8 cellular contexts compared by ENCODE assay signal in genomic region chr3:19146685-19147650, GRCh38. TPM values are rescaled to one million over a fixed set of nuclear protein-coding genes. Genes with fewer than 3 reads are reported as not detected.
DNase-seq lines count a peak whose midpoint lies in the region; ATAC-seq and TF ChIP-seq lines count a peak whose summit lies in the region.

No MANE protein-coding gene starts in this region.

- H3K23ac ChIP-seq in IMR-90 (ENCODE audit: low read depth, low read length) = no peak overlapping the region

- intact Hi-C loops in Calu3 (cut with micrococcal nuclease; ENCODE audit: unreplicated experiment) (loop anchor here (5.0 to 10.0 kb wide), 2 partner anchors 80 to 738 kb away; no protein-coding TSS in a partner anchor), IMR-90 (cut with micrococcal nuclease) (no loop called here), PC-3 (cut with micrococcal nuclease) (no loop called here)

- TF ChIP-seq RAD21 in IMR-90 (IDR thresholded peaks at IDR 0.05; ENCODE audit: low read length) = no peak

- dilution Hi-C loops in IMR-90 (cut with HindIII; ENCODE audit: low sequenced_read_pairs, unreplicated experiment) = no loop called here

- no peak overlapping the region for H3K4ac ChIP-seq in IMR-90 (ENCODE audit: low read depth, low read length)

- peak overlapping the region; percentile 78 for H3K27ac Mint-ChIP-seq in Calu3 (ENCODE audit: unreplicated experiment)
- peak overlapping the region; percentile 89 to 98 (median 96) for H3K27ac Mint-ChIP-seq in naive B cell
- no peak overlapping the region for H3K27ac Mint-ChIP-seq in stimulated activated effector memory CD8-positive, alpha-beta T cell treated with anti-CD3 and anti-CD28 coated beads, Interleukin-12 subunit alpha, Interleukin-12 subunit beta, amount 100 ng/mL, for 72 hours

- H3K4me1 ChIP-seq in IMR-90 (ENCODE audit: control insufficient read depth, insufficient read depth, low read length) (no peaks in the 10 kb centered on the region), PC-3 (ENCODE audit: insufficient read depth, low read length) (peaks cover 11% of the 10 kb centered on the region; the same call in 1 of the 2 replicates)

- no peak overlapping the region for H2AK5ac ChIP-seq in IMR-90 (ENCODE audit: low read depth, low read length)

- no peak overlapping the region for H4K91ac ChIP-seq in IMR-90 (ENCODE audit: insufficient read depth, low read depth, low read length)

- no peak for TF ChIP-seq POLR2A in IMR-90 (IDR thresholded peaks at IDR 0.05; ENCODE audit: low read depth, low read length)

- no peaks in the 10 kb centered on the region for H3K79me2 ChIP-seq in PC-3 (ENCODE audit: low read length)

- H3K56ac ChIP-seq in IMR-90 (ENCODE audit: extremely low read depth, insufficient read depth, low read length) = no peak overlapping the region

- H3K4me2 ChIP-seq in IMR-90 (ENCODE audit: low read depth, low read length) (peak overlapping the region; percentile 70), PC-3 (ENCODE audit: low read length) (peak overlapping the region; percentile 96)

- TF ChIP-seq CTCF in Calu3 (IDR thresholded peaks at IDR 0.05; ENCODE audit: unreplicated experiment) (peak; percentile 40), IMR-90 (conservative IDR thresholded peaks at IDR 0.05; ENCODE audit: low read depth, low read length) (peak; percentile 17; the same call in 1 of the 2 replicates), PC-3 (conservative IDR thresholded peaks at IDR 0.05; ENCODE audit: low read depth, low read length) (peak; percentile 57), fibroblast of mammary gland (conservative IDR thresholded peaks at IDR 0.05; ENCODE audit: control insufficient read depth, insufficient read depth, low read depth, low read length) (peak; percentile 16)

- H3K9me3 Mint-ChIP-seq in Calu3 (ENCODE audit: low read depth, unreplicated experiment) (no peaks in the 10 kb centered on the region), naive B cell (peaks cover 0 to 2% (median 0%) of the 10 kb centered on the region in 7 donors)
- peaks cover 9% of the 10 kb centered on the region for H3K9me3 Mint-ChIP-seq in stimulated activated effector memory CD8-positive, alpha-beta T cell treated with anti-CD3 and anti-CD28 coated beads, Interleukin-12 subunit alpha, Interleukin-12 subunit beta, amount 100 ng/mL, for 72 hours

- H2BK15ac ChIP-seq in IMR-90 (ENCODE audit: low read depth, low read length) = no peak overlapping the region

- H4K20me1 ChIP-seq in IMR-90 (ENCODE audit: insufficient read depth, low read length) (no peaks in the 10 kb centered on the region), PC-3 (ENCODE audit: low read length) (no peaks in the 10 kb centered on the region)

- ATAC-seq in GM21526 (IDR thresholded peaks at IDR 0.05; ENCODE audit: low FRiP score, unreplicated experiment) (peak; percentile 84), IMR-90 (ENCODE audit: low read depth) (peak; percentile 92), PC-3 (peak; percentile 91), naive B cell (ENCODE audit: low read depth in 2 of 2) (peak; percentile 74 to 75)
- ATAC-seq in stimulated activated effector memory CD8-positive, alpha-beta T cell treated with anti-CD3 and anti-CD28 coated beads, Interleukin-12 subunit alpha, Interleukin-12 subunit beta, amount 100 ng/mL, for 72 hours = peak; percentile 78

- H3K27me3 ChIP-seq in IMR-90 (ENCODE audit: control insufficient read depth, insufficient read depth, low read length) = peaks cover 3% of the 10 kb centered on the region; the same call in 1 of the 2 replicates
- H3K27me3 ChIP-seq in PC-3 (ENCODE audit: low read length) = peaks cover 9% of the 10 kb centered on the region

- H4K8ac ChIP-seq in IMR-90 (ENCODE audit: low read depth in 2 of 2, low read length in 2 of 2) = no peak overlapping the region

- no peak overlapping the region for H3K14ac ChIP-seq in IMR-90 (replicated peaks; ENCODE audit: low read depth, low read length)

- H3K36me3 ChIP-seq in IMR-90 (ENCODE audit: control insufficient read depth, insufficient read depth, low read length) = no peaks in the 10 kb centered on the region
- no peaks in the 10 kb centered on the region for H3K36me3 ChIP-seq in PC-3 (ENCODE audit: low read depth, low read length)

- H3K27ac ChIP-seq in IMR-90 (ENCODE audit: insufficient read depth, low read length) = no peak overlapping the region
- no peak overlapping the region for H3K27ac ChIP-seq in PC-3 (ENCODE audit: low read length)

- no peak overlapping the region for H4K5ac ChIP-seq in IMR-90 (ENCODE audit: low read depth, low read length)

- in situ Hi-C loops in IMR-90 (cut with MboI; ENCODE audit: low sequenced_read_pairs) = no loop called here

- DNase-seq in Calu3 (peak; percentile 77), IMR-90 (peak; percentile 20), PC-3 (peak; percentile 65), fibroblast of mammary gland (ENCODE audit: low read depth) (peak; percentile 19), naive B cell (peak; percentile 82)
- peak; percentile 9 to 21 for DNase-seq in activated T-helper 1 cell treated with anti-CD3 and anti-CD28 coated beads, Interleukin-2, amount 50 U/mL, for 16 hours (ENCODE audit: low read depth in 1 of 2, low spot score in 1 of 2)
- DNase-seq in stimulated activated effector memory CD8-positive, alpha-beta T cell treated with anti-CD3 and anti-CD28 coated beads, Interleukin-12 subunit alpha, Interleukin-12 subunit beta, amount 100 ng/mL, for 72 hours (ENCODE audit: low spot score in 2 of 2) = peak; percentile 12 to 60

- H3K79me1 ChIP-seq in IMR-90 (ENCODE audit: low read depth in 1 of 2, low read length in 2 of 2) = no peaks in the 10 kb centered on the region

- no peak overlapping the region for H2BK20ac ChIP-seq in IMR-90 (ENCODE audit: low read depth, low read length)

- no peaks in the 10 kb centered on the region for H3K9me2 ChIP-seq in PC-3 (replicated peaks; ENCODE audit: low read length)

- peak overlapping the region; percentile 48 for H2AK9ac ChIP-seq in IMR-90 (replicated peaks; ENCODE audit: low read depth, low read length, poor library complexity)

- H3K36me3 Mint-ChIP-seq in Calu3 (ENCODE audit: insufficient read depth, unreplicated experiment) = peaks cover 30% of the 10 kb centered on the region
- H3K36me3 Mint-ChIP-seq in naive B cell = no peaks in the 10 kb centered on the region
- H3K36me3 Mint-ChIP-seq in stimulated activated effector memory CD8-positive, alpha-beta T cell treated with anti-CD3 and anti-CD28 coated beads, Interleukin-12 subunit alpha, Interleukin-12 subunit beta, amount 100 ng/mL, for 72 hours = no peaks in the 10 kb centered on the region

- POLR2A ChIA-PET in IMR-90 (lab: Charles Lee; ENCODE audit: unreplicated experiment) (no interaction called here), PC-3 (lab: Charles Lee; ENCODE audit: unreplicated experiment) (no interaction called here)

- H2BK120ac ChIP-seq in IMR-90 (ENCODE audit: low read depth, low read length) = no peak overlapping the region

- WGBS in IMR-90 (ENCODE audit: extremely low coverage in 2 of 2, insufficient read length in 1 of 2), 2 experiments = 0% methylated on average over 3 of the region's 60 CpGs; no CpG with 5 or more reads in 1 of the 2 experiments

- CTCF ChIA-PET in Calu3 (lab: Charles Lee) = interaction anchor here (0.7 to 1.0 kb wide), 2 partner anchors 755 to 1077 kb away, joined by 3 to 9 read pairs; no protein-coding TSS in a partner anchor
- CTCF ChIA-PET in IMR-90 (lab: Yijun Ruan, JAX) = no interaction called here
- CTCF ChIA-PET in PC-3 (lab: Charles Lee) = interaction anchor here (0.5 to 1.0 kb wide), 3 partner anchors 11 to 720 kb away, joined by 3 read pairs; no protein-coding TSS in a partner anchor

- H2AFZ ChIP-seq in IMR-90 (replicated peaks; ENCODE audit: low read length, poor library complexity) (peak overlapping the region; percentile 88), PC-3 (ENCODE audit: low read length) (peak overlapping the region; percentile 99)

- H3K18ac ChIP-seq in IMR-90 (ENCODE audit: low read depth, low read length) = no peak overlapping the region

- H3K27me3 Mint-ChIP-seq in Calu3 (ENCODE audit: unreplicated experiment) (peaks cover 26% of the 10 kb centered on the region), naive B cell (peaks cover 11 to 15% (median 13%) of the 10 kb centered on the region in 3 donors)

- H3K4me1 Mint-ChIP-seq in Calu3 (ENCODE audit: low read depth, unreplicated experiment) (peaks cover 12% of the 10 kb centered on the region), naive B cell (peaks cover 18 to 37% (median 20%) of the 10 kb centered on the region in 3 donors)
- peaks cover 26% of the 10 kb centered on the region for H3K4me1 Mint-ChIP-seq in stimulated activated effector memory CD8-positive, alpha-beta T cell treated with anti-CD3 and anti-CD28 coated beads, Interleukin-12 subunit alpha, Interleukin-12 subunit beta, amount 100 ng/mL, for 72 hours

- no TSS peak for BruUV-seq in Calu3 (replicated peaks; lab: Mats Ljungman, UMichigan)
- BruUV-seq in IMR-90 (replicated peaks; lab: Mats Ljungman, UMichigan) = no TSS peak
- BruUV-seq in PC-3 (replicated peaks; lab: Mats Ljungman, UMichigan) = no TSS peak

- no peaks in the 10 kb centered on the region for H3F3A ChIP-seq in PC-3 (ENCODE audit: low read length, unreplicated experiment)

- H3K4me3 Mint-ChIP-seq in Calu3 (ENCODE audit: low read depth, unreplicated experiment) (peak overlapping the region; percentile 89), naive B cell (peak overlapping the region; percentile 88 to 97 (median 94))
- H3K4me3 Mint-ChIP-seq in stimulated activated effector memory CD8-positive, alpha-beta T cell treated with anti-CD3 and anti-CD28 coated beads, Interleukin-12 subunit alpha, Interleukin-12 subunit beta, amount 100 ng/mL, for 72 hours = peak overlapping the region; percentile 81

- no peak overlapping the region for H3K9ac ChIP-seq in IMR-90 (ENCODE audit: low read depth, low read length)
- peak overlapping the region; percentile 35 for H3K9ac ChIP-seq in PC-3 (ENCODE audit: low read length)

- H3K9me3 ChIP-seq in IMR-90 (ENCODE audit: control insufficient read depth, insufficient read depth, low read length) = no peaks in the 10 kb centered on the region
- no peaks in the 10 kb centered on the region for H3K9me3 ChIP-seq in PC-3 (ENCODE audit: low read length)

- H3K4me3 ChIP-seq in IMR-90 (ENCODE audit: insufficient read depth, low read depth, low read length) (peak overlapping the region; percentile 46), PC-3 (ENCODE audit: low read length) (peak overlapping the region; percentile 83), fibroblast of mammary gland (ENCODE audit: control insufficient read depth, low read depth, low read length) (peak overlapping the region; percentile 47)

- no peaks in the 10 kb centered on the region for H3K9me1 ChIP-seq in IMR-90 (ENCODE audit: insufficient read depth, low read length)

- no peak overlapping the region for H2BK5ac ChIP-seq in IMR-90 (ENCODE audit: low read depth, low read length, poor library complexity, severe bottlenecking)

RNA-seq across cellular contexts. Expression of gene KCNH8, which starts 1.3 kb away (rescaled TPM):
- total RNA-seq in Calu3 (2022) (1.2 and 1.3 TPM in 2 replicates), IMR-90 (2012; rRNA removed) (not detected in 2 replicates), PC-3 (2014; rRNA removed) (not detected in 2 replicates)
- polyA plus RNA-seq in IMR-90 (2012; rRNA removed) (not detected in 2 replicates), naive B cell (ENCODE audit: low read depth in 6 of 6) (1 to 10 TPM; 3.4 to 5.8 (median 4.3) TPM)
- not detected in 2 replicates for polyA plus RNA-seq in IMR-90 (2012; cell fraction: cytosol; rRNA removed)
- 0.02 TPM in 1 of 2 replicates, not detected in the other for polyA plus RNA-seq in IMR-90 (2012; cell fraction: nucleus; rRNA removed; ENCODE audit: low replicate concordance)

Comparison
In these comparisons a context has a peak if more than half of its experiments do, and no peak if none do; other contexts are left out.
1. DNase-seq: peak in every context shown above with its lines; median percentile 82 in naive B cell; 77 in Calu3; 65 in PC-3; 36 in stimulated activated effector memory CD8-positive, alpha-beta T cell treated with anti-CD3 and anti-CD28 coated beads, Interleukin-12 subunit alpha, Interleukin-12 subunit beta, amount 100 ng/mL, for 72 hours; 20 in IMR-90; 19 in fibroblast of mammary gland; 15 in activated T-helper 1 cell treated with anti-CD3 and anti-CD28 coated beads, Interleukin-2, amount 50 U/mL, for 16 hours.